Comparison of ENCODE assay signal across 3 cellular contexts in the genomic region with DNA sequence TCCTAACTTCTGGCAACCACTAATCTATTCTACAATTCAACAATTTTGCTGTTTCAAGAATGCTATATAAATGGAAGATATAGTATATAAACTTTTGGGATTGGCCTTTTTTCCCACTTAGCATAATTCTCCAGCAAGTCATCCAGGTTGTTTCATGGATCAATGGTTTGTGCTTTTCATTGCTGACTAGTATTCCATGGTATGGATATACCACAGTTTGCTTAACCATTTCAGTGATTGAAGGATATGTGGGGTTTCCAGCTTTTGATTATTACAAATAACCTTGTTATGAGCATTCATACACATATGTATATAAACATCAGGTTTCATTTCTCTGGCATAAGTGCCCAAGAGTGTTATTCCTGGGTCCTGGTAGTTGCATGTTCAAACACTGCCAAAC.
A peak's percentile ranks its signal among the peaks of the same experiment; 100 is the strongest.
TF ChIP-seq lines count a peak whose summit lies in the region.

No MANE protein-coding gene starts in this region.

TF ChIP-seq in HepG2, 621 proteins besides CTCF, POLR2A, EP300 and RAD21:
- TF ChIP-seq NFYC (CRISPR knock-in tag; IDR thresholded peaks at IDR 0.05): no peak
- TF ChIP-seq ZBTB7B (CRISPR knock-in tag; IDR thresholded peaks at IDR 0.05): no peak
- TF ChIP-seq DMTF1 (CRISPR knock-in tag; IDR thresholded peaks at IDR 0.05): no peak
- TF ChIP-seq ZNF546 (CRISPR knock-in tag; conservative IDR thresholded peaks at IDR 0.05): no peak
- TF ChIP-seq ZSCAN29 (CRISPR knock-in tag; conservative IDR thresholded peaks at IDR 0.05): no peak
- no peak for TF ChIP-seq SIX4 (CRISPR knock-in tag; IDR thresholded peaks at IDR 0.05)
- TF ChIP-seq CHD4 (IDR thresholded peaks at IDR 0.05; ENCODE audit: borderline replicate concordance, low read length): 0 out of 2 replicates have a peak, but pooled peaks have one; percentile 29

TF ChIP-seq in HEK293, 187 proteins besides CTCF, POLR2A, EP300 and RAD21 (continues in another document):
- no peak for TF ChIP-seq ZNF302 (tag by site-specific recombination; IDR thresholded peaks at IDR 0.05; ENCODE audit: low read depth)
- peak; percentile 48 for TF ChIP-seq SETDB1 (IDR thresholded peaks at IDR 0.05; ENCODE audit: insufficient read length, low read length)
- TF ChIP-seq ZSCAN30 (tag by site-specific recombination; IDR thresholded peaks at IDR 0.05): no peak
- TF ChIP-seq ZNF580 (tag by site-specific recombination; IDR thresholded peaks at IDR 0.05): peak; percentile 66; the same call in 1 of the 2 replicates
- no peak for TF ChIP-seq ZSCAN18 (tag by site-specific recombination; IDR thresholded peaks at IDR 0.05)
- TF ChIP-seq, protein P1, sequence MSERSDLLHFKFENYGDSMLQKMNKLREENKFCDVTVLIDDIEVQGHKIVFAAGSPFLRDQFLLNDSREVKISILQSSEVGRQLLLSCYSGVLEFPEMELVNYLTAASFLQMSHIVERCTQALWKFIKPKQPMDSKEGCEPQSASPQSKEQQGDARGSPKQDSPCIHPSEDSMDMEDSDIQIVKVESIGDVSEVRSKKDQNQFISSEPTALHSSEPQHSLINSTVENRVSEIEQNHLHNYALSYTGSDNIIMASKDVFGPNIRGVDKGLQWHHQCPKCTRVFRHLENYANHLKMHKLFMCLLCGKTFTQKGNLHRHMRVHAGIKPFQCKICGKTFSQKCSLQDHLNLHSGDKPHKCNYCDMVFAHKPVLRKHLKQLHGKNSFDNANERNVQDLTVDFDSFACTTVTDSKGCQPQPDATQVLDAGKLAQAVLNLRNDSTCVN (tag by site-specific recombination; optimal IDR thresholded peaks at IDR 0.05): no peak
- no peak for TF ChIP-seq ZNF768 (tag by site-specific recombination; IDR thresholded peaks at IDR 0.05)
- TF ChIP-seq ZFP37 (tag by site-specific recombination; IDR thresholded peaks at IDR 0.05): no peak
- no peak for TF ChIP-seq ZNF169 (tag by site-specific recombination; IDR thresholded peaks at IDR 0.05)
- TF ChIP-seq ZNF221 (tag by site-specific recombination; IDR thresholded peaks at IDR 0.05; ENCODE audit: borderline replicate concordance): no peak
- no peak for TF ChIP-seq ZNF214 (tag by site-specific recombination; IDR thresholded peaks at IDR 0.05; ENCODE audit: borderline replicate concordance)
- no peak for TF ChIP-seq ZNF157 (tag by site-specific recombination; IDR thresholded peaks at IDR 0.05)
- no peak for TF ChIP-seq ZNF426 (tag by site-specific recombination; IDR thresholded peaks at IDR 0.05)
- no peak for TF ChIP-seq ZNF184 (tag by site-specific recombination; IDR thresholded peaks at IDR 0.05)
- TF ChIP-seq ZNF670 (tag by site-specific recombination; IDR thresholded peaks at IDR 0.05; ENCODE audit: low read depth): no peak
- TF ChIP-seq, protein P2, sequence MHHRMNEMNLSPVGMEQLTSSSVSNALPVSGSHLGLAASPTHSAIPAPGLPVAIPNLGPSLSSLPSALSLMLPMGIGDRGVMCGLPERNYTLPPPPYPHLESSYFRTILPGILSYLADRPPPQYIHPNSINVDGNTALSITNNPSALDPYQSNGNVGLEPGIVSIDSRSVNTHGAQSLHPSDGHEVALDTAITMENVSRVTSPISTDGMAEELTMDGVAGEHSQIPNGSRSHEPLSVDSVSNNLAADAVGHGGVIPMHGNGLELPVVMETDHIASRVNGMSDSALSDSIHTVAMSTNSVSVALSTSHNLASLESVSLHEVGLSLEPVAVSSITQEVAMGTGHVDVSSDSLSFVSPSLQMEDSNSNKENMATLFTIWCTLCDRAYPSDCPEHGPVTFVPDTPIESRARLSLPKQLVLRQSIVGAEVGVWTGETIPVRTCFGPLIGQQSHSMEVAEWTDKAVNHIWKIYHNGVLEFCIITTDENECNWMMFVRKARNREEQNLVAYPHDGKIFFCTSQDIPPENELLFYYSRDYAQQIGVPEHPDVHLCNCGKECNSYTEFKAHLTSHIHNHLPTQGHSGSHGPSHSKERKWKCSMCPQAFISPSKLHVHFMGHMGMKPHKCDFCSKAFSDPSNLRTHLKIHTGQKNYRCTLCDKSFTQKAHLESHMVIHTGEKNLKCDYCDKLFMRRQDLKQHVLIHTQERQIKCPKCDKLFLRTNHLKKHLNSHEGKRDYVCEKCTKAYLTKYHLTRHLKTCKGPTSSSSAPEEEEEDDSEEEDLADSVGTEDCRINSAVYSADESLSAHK (tag by site-specific recombination; IDR thresholded peaks at IDR 0.05): no peak
- TF ChIP-seq, protein P3, sequence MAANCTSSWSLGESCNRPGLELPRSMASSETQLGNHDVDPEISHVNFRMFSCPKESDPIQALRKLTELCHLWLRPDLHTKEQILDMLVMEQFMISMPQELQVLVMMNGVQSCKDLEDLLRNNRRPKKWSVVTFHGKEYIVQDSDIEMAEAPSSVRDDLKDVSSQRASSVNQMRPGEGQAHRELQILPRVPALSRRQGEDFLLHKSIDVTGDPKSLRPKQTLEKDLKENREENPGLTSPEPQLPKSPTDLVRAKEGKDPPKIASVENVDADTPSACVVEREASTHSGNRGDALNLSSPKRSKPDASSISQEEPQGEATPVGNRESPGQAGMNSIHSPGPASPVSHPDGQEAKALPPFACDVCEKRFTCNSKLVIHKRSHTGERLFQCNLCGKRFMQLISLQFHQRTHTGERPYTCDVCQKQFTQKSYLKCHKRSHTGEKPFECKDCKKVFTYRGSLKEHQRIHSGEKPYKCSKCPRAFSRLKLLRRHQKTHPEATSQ (tag by site-specific recombination; IDR thresholded peaks at IDR 0.05): no peak

TF ChIP-seq in H1, 55 proteins besides CTCF, POLR2A, EP300 and RAD21:
- TF ChIP-seq SP4 (IDR thresholded peaks at IDR 0.05; ENCODE audit: low read length): no peak
- TF ChIP-seq JUND (IDR thresholded peaks at IDR 0.05; ENCODE audit: low read length): no peak
- TF ChIP-seq FOSL1 (IDR thresholded peaks at IDR 0.05; ENCODE audit: insufficient read depth, low read depth, low read length): no peak
- TF ChIP-seq BRCA1 (IDR thresholded peaks at IDR 0.05; ENCODE audit: low read depth, low read length): no peak
- TF ChIP-seq HDAC2 (IDR thresholded peaks at IDR 0.05; ENCODE audit: borderline replicate concordance in 1 of 2, low read depth in 2 of 2, low read length in 2 of 2): peak in 1 of 2 experiments; percentile 39; a peak in 1 of 4 replicates
- peak; percentile 87 for TF ChIP-seq KDM1A (IDR thresholded peaks at IDR 0.05; ENCODE audit: borderline replicate concordance, low read length)
- no peak for TF ChIP-seq TCF12 (IDR thresholded peaks at IDR 0.05; ENCODE audit: low read depth, low read length)
- TF ChIP-seq ZNF274 (IDR thresholded peaks at IDR 0.05; ENCODE audit: borderline replicate concordance, extremely low read depth, low read length): no peak
- TF ChIP-seq, protein P4, sequence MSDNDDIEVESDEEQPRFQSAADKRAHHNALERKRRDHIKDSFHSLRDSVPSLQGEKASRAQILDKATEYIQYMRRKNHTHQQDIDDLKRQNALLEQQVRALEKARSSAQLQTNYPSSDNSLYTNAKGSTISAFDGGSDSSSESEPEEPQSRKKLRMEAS (IDR thresholded peaks at IDR 0.05): no peak
- TF ChIP-seq, protein P5, sequence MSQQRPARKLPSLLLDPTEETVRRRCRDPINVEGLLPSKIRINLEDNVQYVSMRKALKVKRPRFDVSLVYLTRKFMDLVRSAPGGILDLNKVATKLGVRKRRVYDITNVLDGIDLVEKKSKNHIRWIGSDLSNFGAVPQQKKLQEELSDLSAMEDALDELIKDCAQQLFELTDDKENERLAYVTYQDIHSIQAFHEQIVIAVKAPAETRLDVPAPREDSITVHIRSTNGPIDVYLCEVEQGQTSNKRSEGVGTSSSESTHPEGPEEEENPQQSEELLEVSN (IDR thresholded peaks at IDR 0.05): no peak
- no peak for TF ChIP-seq JUN (IDR thresholded peaks at IDR 0.05; ENCODE audit: low read depth, low read length)
- no peak for TF ChIP-seq POLR2AphosphoS5 (IDR thresholded peaks at IDR 0.05; ENCODE audit: low read depth, low read length)
- no peak for TF ChIP-seq KDM5A (IDR thresholded peaks at IDR 0.05; ENCODE audit: low read length)
- TF ChIP-seq CBX8 (IDR thresholded peaks at IDR 0.05; ENCODE audit: borderline replicate concordance, low read depth, low read length): no peak
- TF ChIP-seq TBP (IDR thresholded peaks at IDR 0.05; ENCODE audit: low read depth, low read length): no peak
- no peak for TF ChIP-seq SIX5 (IDR thresholded peaks at IDR 0.05; ENCODE audit: low read depth, low read length)
- TF ChIP-seq SIRT6 (IDR thresholded peaks at IDR 0.05; ENCODE audit: low read length): no peak
